1 cellular context compared by ENCODE assay signal in the genomic region with DNA sequence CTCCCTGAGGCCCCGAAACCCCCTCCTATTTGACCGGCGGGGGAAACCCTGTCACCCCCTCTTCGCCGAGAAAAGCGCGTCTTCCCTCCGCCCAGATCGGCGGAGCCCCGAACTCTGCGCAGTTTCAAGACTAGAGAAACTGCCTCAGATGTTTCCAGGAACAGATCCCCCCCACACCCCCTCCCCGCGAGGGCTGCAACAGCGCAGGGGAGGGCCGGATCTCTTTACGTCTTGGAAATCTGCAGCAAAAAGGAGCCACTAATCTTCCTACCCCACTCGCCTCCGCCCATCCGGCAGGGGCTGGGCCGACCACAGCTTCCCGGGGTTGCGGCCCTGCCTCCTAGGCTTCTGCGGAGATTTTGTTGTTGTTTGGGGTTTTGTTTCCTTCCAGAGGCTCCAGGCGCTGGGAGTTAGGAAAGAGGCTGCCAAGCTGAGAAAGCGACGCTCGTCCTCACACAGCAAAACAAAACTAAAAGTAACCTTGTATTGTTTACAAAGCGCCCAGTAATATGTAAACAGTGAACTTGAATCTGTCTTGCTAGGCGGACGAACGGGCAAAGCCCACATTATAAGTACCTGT.
TF ChIP-seq lines count a peak whose summit lies in the region.

No MANE protein-coding gene starts in this region.

TF ChIP-seq in HEK293, 187 proteins besides CTCF, POLR2A, EP300 and RAD21 (continued from another document and continues in another):
- TF ChIP-seq, protein P1, sequence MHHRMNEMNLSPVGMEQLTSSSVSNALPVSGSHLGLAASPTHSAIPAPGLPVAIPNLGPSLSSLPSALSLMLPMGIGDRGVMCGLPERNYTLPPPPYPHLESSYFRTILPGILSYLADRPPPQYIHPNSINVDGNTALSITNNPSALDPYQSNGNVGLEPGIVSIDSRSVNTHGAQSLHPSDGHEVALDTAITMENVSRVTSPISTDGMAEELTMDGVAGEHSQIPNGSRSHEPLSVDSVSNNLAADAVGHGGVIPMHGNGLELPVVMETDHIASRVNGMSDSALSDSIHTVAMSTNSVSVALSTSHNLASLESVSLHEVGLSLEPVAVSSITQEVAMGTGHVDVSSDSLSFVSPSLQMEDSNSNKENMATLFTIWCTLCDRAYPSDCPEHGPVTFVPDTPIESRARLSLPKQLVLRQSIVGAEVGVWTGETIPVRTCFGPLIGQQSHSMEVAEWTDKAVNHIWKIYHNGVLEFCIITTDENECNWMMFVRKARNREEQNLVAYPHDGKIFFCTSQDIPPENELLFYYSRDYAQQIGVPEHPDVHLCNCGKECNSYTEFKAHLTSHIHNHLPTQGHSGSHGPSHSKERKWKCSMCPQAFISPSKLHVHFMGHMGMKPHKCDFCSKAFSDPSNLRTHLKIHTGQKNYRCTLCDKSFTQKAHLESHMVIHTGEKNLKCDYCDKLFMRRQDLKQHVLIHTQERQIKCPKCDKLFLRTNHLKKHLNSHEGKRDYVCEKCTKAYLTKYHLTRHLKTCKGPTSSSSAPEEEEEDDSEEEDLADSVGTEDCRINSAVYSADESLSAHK (tag by site-specific recombination; IDR thresholded peaks at IDR 0.05) = peak; percentile 96
- TF ChIP-seq ZNF670 (tag by site-specific recombination; IDR thresholded peaks at IDR 0.05; ENCODE audit: low read depth) (no peak), ZNF768 (tag by site-specific recombination; IDR thresholded peaks at IDR 0.05) (no peak), ZNF157 (tag by site-specific recombination; IDR thresholded peaks at IDR 0.05) (no peak), ZNF341 (tag by site-specific recombination; IDR thresholded peaks at IDR 0.05; ENCODE audit: low read depth) (peak; percentile 53; the same call in 1 of the 2 replicates), ZNF24 (tag by site-specific recombination; IDR thresholded peaks at IDR 0.05) (no peak), ZNF629 (tag by site-specific recombination; IDR thresholded peaks at IDR 0.05) (0 out of 2 replicates have a peak, but pooled peaks have one; percentile 32), ZNF558 (tag by site-specific recombination; IDR thresholded peaks at IDR 0.05) (no peak), ZNF549 (tag by site-specific recombination; IDR thresholded peaks at IDR 0.05) (no peak), HOXA7 (CRISPR knock-in tag; IDR thresholded peaks at IDR 0.05; ENCODE audit: borderline replicate concordance) (no peak), ZNF169 (tag by site-specific recombination; IDR thresholded peaks at IDR 0.05) (no peak), GFI1B (tag by site-specific recombination; IDR thresholded peaks at IDR 0.05) (peak; percentile 62; the same call in 1 of the 2 replicates), ZNF701 (tag by site-specific recombination; IDR thresholded peaks at IDR 0.05) (no peak), ZNF585B (tag by site-specific recombination; IDR thresholded peaks at IDR 0.05) (no peak), TRIM28 (IDR thresholded peaks at IDR 0.05; ENCODE audit: borderline replicate concordance, low read length) (no peak), ZBTB17 (tag by site-specific recombination; IDR thresholded peaks at IDR 0.05) (peak; percentile 76; the same call in 1 of the 2 replicates), ZNF175 (tag by site-specific recombination; IDR thresholded peaks at IDR 0.05) (no peak), ZBTB7A (tag by site-specific recombination; IDR thresholded peaks at IDR 0.05; ENCODE audit: low read depth) (no peak), ZNF140 (tag by site-specific recombination; IDR thresholded peaks at IDR 0.05) (no peak), ZNF544 (tag by site-specific recombination; IDR thresholded peaks at IDR 0.05) (no peak), EGR2 (tag by site-specific recombination; IDR thresholded peaks at IDR 0.05; ENCODE audit: low read depth) (no peak), ZNF404 (tag by site-specific recombination; IDR thresholded peaks at IDR 0.05) (no peak), ZNF529 (tag by site-specific recombination; IDR thresholded peaks at IDR 0.05; ENCODE audit: insufficient replicate concordance) (no peak), ZNF501 (tag by site-specific recombination; IDR thresholded peaks at IDR 0.05) (no peak), HOXC10 (CRISPR knock-in tag; IDR thresholded peaks at IDR 0.05) (no peak), ZNF394 (tag by site-specific recombination; IDR thresholded peaks at IDR 0.05; ENCODE audit: borderline replicate concordance) (no peak), ZNF76 (tag by site-specific recombination; IDR thresholded peaks at IDR 0.05; ENCODE audit: borderline replicate concordance, low read depth) (no peak), ZNF837 (tag by site-specific recombination; IDR thresholded peaks at IDR 0.05) (no peak), HOXD13 (CRISPR knock-in tag; IDR thresholded peaks at IDR 0.05; ENCODE audit: borderline replicate concordance) (no peak)
- TF ChIP-seq, protein P2, sequence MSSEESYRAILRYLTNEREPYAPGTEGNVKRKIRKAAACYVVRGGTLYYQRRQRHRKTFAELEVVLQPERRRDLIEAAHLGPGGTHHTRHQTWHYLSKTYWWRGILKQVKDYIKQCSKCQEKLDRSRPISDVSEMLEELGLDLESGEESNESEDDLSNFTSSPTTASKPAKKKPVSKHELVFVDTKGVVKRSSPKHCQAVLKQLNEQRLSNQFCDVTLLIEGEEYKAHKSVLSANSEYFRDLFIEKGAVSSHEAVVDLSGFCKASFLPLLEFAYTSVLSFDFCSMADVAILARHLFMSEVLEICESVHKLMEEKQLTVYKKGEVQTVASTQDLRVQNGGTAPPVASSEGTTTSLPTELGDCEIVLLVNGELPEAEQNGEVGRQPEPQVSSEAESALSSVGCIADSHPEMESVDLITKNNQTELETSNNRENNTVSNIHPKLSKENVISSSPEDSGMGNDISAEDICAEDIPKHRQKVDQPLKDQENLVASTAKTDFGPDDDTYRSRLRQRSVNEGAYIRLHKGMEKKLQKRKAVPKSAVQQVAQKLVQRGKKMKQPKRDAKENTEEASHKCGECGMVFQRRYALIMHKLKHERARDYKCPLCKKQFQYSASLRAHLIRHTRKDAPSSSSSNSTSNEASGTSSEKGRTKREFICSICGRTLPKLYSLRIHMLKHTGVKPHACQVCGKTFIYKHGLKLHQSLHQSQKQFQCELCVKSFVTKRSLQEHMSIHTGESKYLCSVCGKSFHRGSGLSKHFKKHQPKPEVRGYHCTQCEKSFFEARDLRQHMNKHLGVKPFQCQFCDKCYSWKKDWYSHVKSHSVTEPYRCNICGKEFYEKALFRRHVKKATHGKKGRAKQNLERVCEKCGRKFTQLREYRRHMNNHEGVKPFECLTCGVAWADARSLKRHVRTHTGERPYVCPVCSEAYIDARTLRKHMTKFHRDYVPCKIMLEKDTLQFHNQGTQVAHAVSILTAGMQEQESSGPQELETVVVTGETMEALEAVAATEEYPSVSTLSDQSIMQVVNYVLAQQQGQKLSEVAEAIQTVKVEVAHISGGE (tag by site-specific recombination; conservative IDR thresholded peaks at IDR 0.05; ENCODE audit: low read depth) = no peak; the same call in 1 of the 2 replicates
- TF ChIP-seq, protein P3, sequence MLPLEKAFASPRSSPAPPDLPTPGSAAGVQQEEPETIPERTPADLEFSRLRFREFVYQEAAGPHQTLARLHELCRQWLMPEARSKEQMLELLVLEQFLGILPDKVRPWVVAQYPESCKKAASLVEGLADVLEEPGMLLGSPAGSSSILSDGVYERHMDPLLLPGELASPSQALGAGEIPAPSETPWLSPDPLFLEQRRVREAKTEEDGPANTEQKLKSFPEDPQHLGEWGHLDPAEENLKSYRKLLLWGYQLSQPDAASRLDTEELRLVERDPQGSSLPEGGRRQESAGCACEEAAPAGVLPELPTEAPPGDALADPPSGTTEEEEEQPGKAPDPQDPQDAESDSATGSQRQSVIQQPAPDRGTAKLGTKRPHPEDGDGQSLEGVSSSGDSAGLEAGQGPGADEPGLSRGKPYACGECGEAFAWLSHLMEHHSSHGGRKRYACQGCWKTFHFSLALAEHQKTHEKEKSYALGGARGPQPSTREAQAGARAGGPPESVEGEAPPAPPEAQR (tag by site-specific recombination; IDR thresholded peaks at IDR 0.05) = no peak
- TF ChIP-seq, protein P4, sequence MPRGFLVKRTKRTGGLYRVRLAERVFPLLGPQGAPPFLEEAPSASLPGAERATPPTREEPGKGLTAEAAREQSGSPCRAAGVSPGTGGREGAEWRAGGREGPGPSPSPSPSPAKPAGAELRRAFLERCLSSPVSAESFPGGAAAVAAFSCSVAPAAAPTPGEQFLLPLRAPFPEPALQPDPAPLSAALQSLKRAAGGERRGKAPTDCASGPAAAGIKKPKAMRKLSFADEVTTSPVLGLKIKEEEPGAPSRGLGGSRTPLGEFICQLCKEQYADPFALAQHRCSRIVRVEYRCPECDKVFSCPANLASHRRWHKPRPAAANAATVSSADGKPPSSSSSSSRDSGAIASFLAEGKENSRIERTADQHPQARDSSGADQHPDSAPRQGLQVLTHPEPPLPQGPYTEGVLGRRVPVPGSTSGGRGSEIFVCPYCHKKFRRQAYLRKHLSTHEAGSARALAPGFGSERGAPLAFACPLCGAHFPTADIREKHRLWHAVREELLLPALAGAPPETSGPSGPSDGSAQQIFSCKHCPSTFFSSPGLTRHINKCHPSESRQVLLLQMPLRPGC (tag by site-specific recombination; IDR thresholded peaks at IDR 0.05) = no peak
- TF ChIP-seq, protein P5, sequence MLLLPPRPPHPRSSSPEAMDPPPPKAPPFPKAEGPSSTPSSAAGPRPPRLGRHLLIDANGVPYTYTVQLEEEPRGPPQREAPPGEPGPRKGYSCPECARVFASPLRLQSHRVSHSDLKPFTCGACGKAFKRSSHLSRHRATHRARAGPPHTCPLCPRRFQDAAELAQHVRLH (tag by site-specific recombination; IDR thresholded peaks at IDR 0.05) = no peak
- TF ChIP-seq, protein P6, sequence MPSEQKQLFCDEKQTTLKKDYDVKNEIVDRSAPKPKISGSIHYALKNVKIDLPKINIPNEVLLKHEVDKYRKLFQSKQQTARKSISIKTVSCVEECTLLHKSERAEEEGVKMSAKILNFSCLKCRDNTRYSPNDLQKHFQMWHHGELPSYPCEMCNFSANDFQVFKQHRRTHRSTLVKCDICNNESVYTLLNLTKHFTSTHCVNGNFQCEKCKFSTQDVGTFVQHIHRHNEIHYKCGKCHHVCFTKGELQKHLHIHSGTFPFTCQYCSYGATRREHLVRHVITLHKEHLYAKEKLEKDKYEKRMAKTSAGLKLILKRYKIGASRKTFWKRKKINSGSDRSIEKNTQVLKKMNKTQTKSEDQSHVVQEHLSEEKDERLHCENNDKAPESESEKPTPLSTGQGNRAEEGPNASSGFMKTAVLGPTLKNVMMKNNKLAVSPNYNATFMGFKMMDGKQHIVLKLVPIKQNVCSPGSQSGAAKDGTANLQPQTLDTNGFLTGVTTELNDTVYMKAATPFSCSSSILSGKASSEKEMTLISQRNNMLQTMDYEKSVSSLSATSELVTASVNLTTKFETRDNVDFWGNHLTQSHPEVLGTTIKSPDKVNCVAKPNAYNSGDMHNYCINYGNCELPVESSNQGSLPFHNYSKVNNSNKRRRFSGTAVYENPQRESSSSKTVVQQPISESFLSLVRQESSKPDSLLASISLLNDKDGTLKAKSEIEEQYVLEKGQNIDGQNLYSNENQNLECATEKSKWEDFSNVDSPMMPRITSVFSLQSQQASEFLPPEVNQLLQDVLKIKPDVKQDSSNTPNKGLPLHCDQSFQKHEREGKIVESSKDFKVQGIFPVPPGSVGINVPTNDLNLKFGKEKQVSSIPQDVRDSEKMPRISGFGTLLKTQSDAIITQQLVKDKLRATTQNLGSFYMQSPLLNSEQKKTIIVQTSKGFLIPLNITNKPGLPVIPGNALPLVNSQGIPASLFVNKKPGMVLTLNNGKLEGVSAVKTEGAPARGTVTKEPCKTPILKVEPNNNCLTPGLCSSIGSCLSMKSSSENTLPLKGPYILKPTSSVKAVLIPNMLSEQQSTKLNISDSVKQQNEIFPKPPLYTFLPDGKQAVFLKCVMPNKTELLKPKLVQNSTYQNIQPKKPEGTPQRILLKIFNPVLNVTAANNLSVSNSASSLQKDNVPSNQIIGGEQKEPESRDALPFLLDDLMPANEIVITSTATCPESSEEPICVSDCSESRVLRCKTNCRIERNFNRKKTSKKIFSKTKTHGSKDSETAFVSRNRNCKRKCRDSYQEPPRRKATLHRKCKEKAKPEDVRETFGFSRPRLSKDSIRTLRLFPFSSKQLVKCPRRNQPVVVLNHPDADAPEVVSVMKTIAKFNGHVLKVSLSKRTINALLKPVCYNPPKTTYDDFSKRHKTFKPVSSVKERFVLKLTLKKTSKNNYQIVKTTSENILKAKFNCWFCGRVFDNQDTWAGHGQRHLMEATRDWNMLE (tag by site-specific recombination; conservative IDR thresholded peaks at IDR 0.05; ENCODE audit: low read depth) = no peak
- TF ChIP-seq, protein P7, sequence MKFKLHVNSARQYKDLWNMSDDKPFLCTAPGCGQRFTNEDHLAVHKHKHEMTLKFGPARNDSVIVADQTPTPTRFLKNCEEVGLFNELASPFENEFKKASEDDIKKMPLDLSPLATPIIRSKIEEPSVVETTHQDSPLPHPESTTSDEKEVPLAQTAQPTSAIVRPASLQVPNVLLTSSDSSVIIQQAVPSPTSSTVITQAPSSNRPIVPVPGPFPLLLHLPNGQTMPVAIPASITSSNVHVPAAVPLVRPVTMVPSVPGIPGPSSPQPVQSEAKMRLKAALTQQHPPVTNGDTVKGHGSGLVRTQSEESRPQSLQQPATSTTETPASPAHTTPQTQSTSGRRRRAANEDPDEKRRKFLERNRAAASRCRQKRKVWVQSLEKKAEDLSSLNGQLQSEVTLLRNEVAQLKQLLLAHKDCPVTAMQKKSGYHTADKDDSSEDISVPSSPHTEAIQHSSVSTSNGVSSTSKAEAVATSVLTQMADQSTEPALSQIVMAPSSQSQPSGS (tag by site-specific recombination; IDR thresholded peaks at IDR 0.05; ENCODE audit: low read depth) = no peak
- TF ChIP-seq, protein P8, sequence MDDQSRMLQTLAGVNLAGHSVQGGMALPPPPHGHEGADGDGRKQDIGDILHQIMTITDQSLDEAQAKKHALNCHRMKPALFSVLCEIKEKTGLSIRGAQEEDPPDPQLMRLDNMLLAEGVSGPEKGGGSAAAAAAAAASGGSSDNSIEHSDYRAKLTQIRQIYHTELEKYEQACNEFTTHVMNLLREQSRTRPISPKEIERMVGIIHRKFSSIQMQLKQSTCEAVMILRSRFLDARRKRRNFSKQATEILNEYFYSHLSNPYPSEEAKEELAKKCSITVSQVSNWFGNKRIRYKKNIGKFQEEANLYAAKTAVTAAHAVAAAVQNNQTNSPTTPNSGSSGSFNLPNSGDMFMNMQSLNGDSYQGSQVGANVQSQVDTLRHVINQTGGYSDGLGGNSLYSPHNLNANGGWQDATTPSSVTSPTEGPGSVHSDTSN (CRISPR knock-in tag; IDR thresholded peaks at IDR 0.05) = no peak
- TF ChIP-seq, protein P9, sequence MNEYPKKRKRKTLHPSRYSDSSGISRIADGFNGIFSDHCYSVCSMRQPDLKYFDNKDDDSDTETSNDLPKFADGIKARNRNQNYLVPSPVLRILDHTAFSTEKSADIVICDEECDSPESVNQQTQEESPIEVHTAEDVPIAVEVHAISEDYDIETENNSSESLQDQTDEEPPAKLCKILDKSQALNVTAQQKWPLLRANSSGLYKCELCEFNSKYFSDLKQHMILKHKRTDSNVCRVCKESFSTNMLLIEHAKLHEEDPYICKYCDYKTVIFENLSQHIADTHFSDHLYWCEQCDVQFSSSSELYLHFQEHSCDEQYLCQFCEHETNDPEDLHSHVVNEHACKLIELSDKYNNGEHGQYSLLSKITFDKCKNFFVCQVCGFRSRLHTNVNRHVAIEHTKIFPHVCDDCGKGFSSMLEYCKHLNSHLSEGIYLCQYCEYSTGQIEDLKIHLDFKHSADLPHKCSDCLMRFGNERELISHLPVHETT (tag by site-specific recombination; IDR thresholded peaks at IDR 0.05) = no peak
- TF ChIP-seq, protein P10, sequence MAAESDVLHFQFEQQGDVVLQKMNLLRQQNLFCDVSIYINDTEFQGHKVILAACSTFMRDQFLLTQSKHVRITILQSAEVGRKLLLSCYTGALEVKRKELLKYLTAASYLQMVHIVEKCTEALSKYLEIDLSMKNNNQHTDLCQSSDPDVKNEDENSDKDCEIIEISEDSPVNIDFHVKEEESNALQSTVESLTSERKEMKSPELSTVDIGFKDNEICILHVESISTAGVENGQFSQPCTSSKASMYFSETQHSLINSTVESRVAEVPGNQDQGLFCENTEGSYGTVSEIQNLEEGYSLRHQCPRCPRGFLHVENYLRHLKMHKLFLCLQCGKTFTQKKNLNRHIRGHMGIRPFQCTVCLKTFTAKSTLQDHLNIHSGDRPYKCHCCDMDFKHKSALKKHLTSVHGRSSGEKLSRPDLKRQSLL (tag by site-specific recombination; IDR thresholded peaks at IDR 0.05) = no peak
